24 cellular contexts compared by ENCODE assay signal in genomic region chr3:126412841-126413692, GRCh38. TPM values are rescaled to one million over a fixed set of nuclear protein-coding genes. Genes with fewer than 3 reads are reported as not detected.
"Had no signal": no experiment of that assay in that cellular context is flagged by ENCODE, and none has a peak within 500 bp of the region (broad histone marks: within the 10 kb centered on the region; RNA-seq: fewer than 3 reads in every experiment).

No MANE protein-coding gene starts in this region.

- H3K27me3 ChIP-seq: ovary, thyroid gland had no signal

- DNase-seq: effector memory CD8-positive, alpha-beta T cell; esophagus squamous epithelium; foreskin fibroblast; immature natural killer cell; kidney; left cardiac atrium; left ventricle myocardium inferior; lower lobe of right lung; naive thymus-derived CD4-positive, alpha-beta T cell; nephron progenitor cell; ovary; small intestine; stimulated activated CD4-positive, alpha-beta T cell treated with anti-CD3 and anti-CD28 coated beads, Interleukin-2, amount 100 ng/mL, for 48 hours; stimulated activated naive CD4-positive, alpha-beta T cell treated with Interleukin-2 at 50 U/mL for 16 hours; thyroid gland; upper lobe of right lung had no signal

- ATAC-seq: effector memory CD8-positive, alpha-beta T cell; gastroesophageal sphincter; left cardiac atrium; lower lobe of right lung; naive thymus-derived CD4-positive, alpha-beta T cell; upper lobe of right lung had no signal

- H3K27ac Mint-ChIP-seq: effector memory CD8-positive, alpha-beta T cell; immature natural killer cell; memory B cell; naive thymus-derived CD4-positive, alpha-beta T cell; nephron progenitor cell had no signal

- H3K4me1 ChIP-seq: esophagus squamous epithelium, lower lobe of right lung, right atrium auricular region, suprapubic skin, thyroid gland, upper lobe of right lung had no signal

- H3K4me3 Mint-ChIP-seq: effector memory CD8-positive, alpha-beta T cell; immature natural killer cell; memory B cell; naive thymus-derived CD4-positive, alpha-beta T cell; nephron progenitor cell had no signal

- H3K9me3 Mint-ChIP-seq: effector memory CD8-positive, alpha-beta T cell; immature natural killer cell; memory B cell; nephron progenitor cell had no signal

- H3K4me3 ChIP-seq: esophagus squamous epithelium, gastroesophageal sphincter, left ventricle myocardium inferior, lower lobe of right lung, ovary, right atrium auricular region, suprapubic skin, thyroid gland, upper lobe of right lung had no signal

- H3K36me3 Mint-ChIP-seq: immature natural killer cell; memory B cell; naive thymus-derived CD4-positive, alpha-beta T cell had no signal

- H3K36me3 ChIP-seq: esophagus squamous epithelium, gastroesophageal sphincter, left ventricle myocardium inferior, lower lobe of right lung, neutrophil, ovary, right atrium auricular region, suprapubic skin, thyroid gland, upper lobe of right lung had no signal

- H3K9me3 ChIP-seq: esophagus squamous epithelium, gastroesophageal sphincter, left ventricle myocardium inferior, lower lobe of right lung, neutrophil, ovary, right atrium auricular region, suprapubic skin, thyroid gland, upper lobe of right lung had no signal

- H3K27ac ChIP-seq: esophagus squamous epithelium, gastroesophageal sphincter, left ventricle myocardium inferior, lower lobe of right lung, neutrophil, ovary, right atrium auricular region, suprapubic skin, thyroid gland, upper lobe of right lung had no signal

- H3K4me1 Mint-ChIP-seq: immature natural killer cell; memory B cell; naive thymus-derived CD4-positive, alpha-beta T cell had no signal

- FAIRE-seq: kidney, small intestine had no signal

RNA-seq across cellular contexts. Expression of gene CFAP100, which starts 18.4 kb away (rescaled TPM):
- total RNA-seq: epithelial cell of proximal tubule; esophagus squamous epithelium; gastroesophageal sphincter; kidney; left cardiac atrium; left ventricle myocardium inferior; mononuclear cell; naive thymus-derived CD4-positive, alpha-beta T cell; posterior vena cava; right atrium auricular region; suprapubic skin; thyroid gland; upper lobe of right lung had no signal
- polyA plus RNA-seq: immature natural killer cell; naive thymus-derived CD4-positive, alpha-beta T cell; small intestine had no signal

RNA-seq across cellular contexts. Expression of gene KLF15, which starts 55.9 kb away (rescaled TPM):
- total RNA-seq: epithelial cell of proximal tubule, mononuclear cell had no signal
- polyA plus RNA-seq: immature natural killer cell; naive thymus-derived CD4-positive, alpha-beta T cell had no signal
